ENCODE assay signal across 8 cellular contexts in the genomic region with DNA sequence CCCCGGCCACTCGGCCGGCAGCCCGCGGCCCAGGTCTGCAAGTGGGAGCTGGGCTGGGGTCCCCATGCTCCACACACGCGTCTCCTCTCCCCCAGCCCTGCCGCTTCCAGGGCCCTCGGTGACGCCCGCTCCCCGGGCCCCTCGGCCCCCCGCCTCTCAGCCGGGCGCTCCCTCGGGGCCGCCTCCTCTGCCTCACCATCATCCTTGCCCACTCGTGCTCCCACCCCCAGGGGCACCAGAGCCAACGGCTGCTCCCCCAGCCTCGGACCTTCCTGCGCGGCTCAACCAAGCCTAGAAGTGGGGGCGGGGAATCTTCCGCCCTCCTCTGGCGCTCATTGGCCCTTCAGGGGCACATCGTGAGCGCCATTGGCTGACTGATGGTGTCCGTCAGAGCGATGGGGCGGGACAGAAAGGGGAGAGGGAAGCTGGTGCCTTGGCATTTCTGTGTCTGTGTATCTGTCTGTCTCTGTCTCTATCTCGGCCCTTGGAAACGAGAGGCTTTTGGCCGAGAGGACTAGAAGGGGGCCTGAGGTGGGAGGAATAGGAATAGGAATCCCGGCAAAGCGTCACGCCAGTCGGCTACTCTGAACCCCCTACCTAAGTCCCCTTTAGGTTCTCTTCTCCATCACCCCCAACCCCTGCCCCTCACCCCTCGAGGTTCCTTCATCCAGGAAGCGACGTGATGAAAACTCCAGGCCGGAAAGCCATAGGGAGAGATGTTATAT.
DNase-seq lines count a peak whose midpoint lies in the region; ATAC-seq and TF ChIP-seq lines count a peak whose summit lies in the region.

No MANE protein-coding gene starts in this region.

- intact Hi-C loops in dorsolateral prefrontal cortex (cut with DNase I) (loop anchor here in 1 of 2 donors (2.0 kb wide), 1 partner anchor 89 kb away; a partner anchor contains a TSS), right lobe of liver (cut with DNase I) (no loop called here)

- H3K27ac ChIP-seq in dorsolateral prefrontal cortex: peak overlapping the region in 56 of 59 donors; percentile 43 to 95 (median 84)
- H3K27ac ChIP-seq in right lobe of liver: peak overlapping the region in 2 of 3 donors; percentile 49 to 54

- TF ChIP-seq CTCF in dorsolateral prefrontal cortex (IDR thresholded peaks at IDR 0.05 in 54 of 56, conservative IDR thresholded peaks at IDR 0.05 in 2 of 56; ENCODE audit: low read depth in 1 of 56, partially characterized antibody in 56 of 56) (peak in 25 of 56 donors; percentile 9 to 44 (median 24)), right lobe of liver (IDR thresholded peaks at IDR 0.05) (no peak)

- peak; percentile 34 for TF ChIP-seq POLR2A in right lobe of liver (IDR thresholded peaks at IDR 0.05)

- H3K4me3 ChIP-seq in dorsolateral prefrontal cortex (peak overlapping the region; percentile 57 to 99 (median 91)), right lobe of liver (peak overlapping the region; percentile 83 to 98 (median 87))

- no peaks in the 10 kb centered on the region for H3K27me3 ChIP-seq in dorsolateral prefrontal cortex
- no peaks in the 10 kb centered on the region for H3K27me3 ChIP-seq in right lobe of liver

- H3K4me1 ChIP-seq in right lobe of liver: no peaks in the 10 kb centered on the region

- peak; percentile 97 for ATAC-seq in GM19397 (IDR thresholded peaks at IDR 0.05; ENCODE audit: unreplicated experiment)
- ATAC-seq in HG03565 (IDR thresholded peaks at IDR 0.05; ENCODE audit: unreplicated experiment): peak; percentile 94
- ATAC-seq in right lobe of liver: peak; percentile 100

- H3K9me3 ChIP-seq in right lobe of liver: no peaks in the 10 kb centered on the region

- no peaks in the 10 kb centered on the region for H3K36me3 ChIP-seq in right lobe of liver

- DNase-seq in CD1c-positive myeloid dendritic cell (ENCODE audit: extremely low spot score): peak; percentile 91
- peak; percentile 82 for DNase-seq in NCI-H748 treated with DMSO at 0.1 percent for 48 hours (lab: John Stamatoyannopoulos, UW)
- DNase-seq in activated CD4-positive, alpha-beta T cell treated with anti-CD3 and anti-CD28 coated beads, Interleukin-2, amount 50 U/mL, for 4 hours: peak; percentile 87
- DNase-seq in dorsolateral prefrontal cortex: peak; percentile 79 to 96 (median 90)
- peak; percentile 91 to 94 (median 93) for DNase-seq in right lobe of liver
- peak; percentile 92 for DNase-seq in stimulated activated CD4-positive, alpha-beta T cell treated with anti-CD3 and anti-CD28 coated beads, Interleukin-4, amount 100 ng/mL, for 24 hours

- 0% methylated on average over 14 of the region's 42 CpGs for whole genome bisulfite sequencing in right lobe of liver (ENCODE audit: insufficient coverage, low coverage, low lambda C conversion rate, missing lambda C conversion rate)

Comparison
In these comparisons a context has a peak if more than half of its experiments do, and no peak if none do; other contexts are left out.
1. Peak in every context shown above with its lines: DNase-seq, ATAC-seq, H3K4me3 ChIP-seq and H3K27ac ChIP-seq.